In the genomic region with DNA sequence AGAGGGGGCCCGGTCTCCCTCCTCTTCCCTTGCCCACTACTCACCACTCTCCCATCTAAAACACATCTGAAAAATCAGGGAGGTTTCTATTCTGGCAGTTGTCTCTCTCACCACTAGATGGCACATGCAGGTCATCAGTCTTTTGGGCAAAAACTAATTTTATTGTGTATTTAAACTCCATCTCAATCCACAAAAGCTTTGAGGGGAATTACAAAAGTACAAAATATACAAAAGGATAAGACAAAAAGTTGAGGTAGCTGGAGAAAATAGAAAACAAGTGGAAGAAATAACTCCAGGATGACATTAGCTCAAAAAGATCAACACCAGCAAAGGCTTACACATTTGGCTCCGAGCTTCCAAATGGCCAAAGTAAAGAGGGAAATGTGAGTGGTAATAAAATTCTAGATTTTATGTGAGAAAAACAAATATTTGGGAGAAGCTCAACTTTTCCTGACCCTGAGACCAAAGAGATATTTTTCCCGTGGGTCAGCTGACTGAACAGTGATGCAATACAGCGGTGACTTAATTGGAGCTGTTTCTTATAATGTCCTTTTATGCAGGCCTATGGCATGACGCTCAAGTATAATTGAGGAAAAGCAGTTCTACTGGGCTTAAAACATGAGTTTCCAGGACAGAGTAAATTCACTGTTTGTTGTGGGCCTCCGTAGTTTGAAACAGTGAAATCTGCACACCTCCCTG, we compare ENCODE assay signal across 8 cellular contexts.
DNase-seq lines count a peak whose midpoint lies in the region; ATAC-seq and TF ChIP-seq lines count a peak whose summit lies in the region.

No MANE protein-coding gene starts in this region.

- H3K4me1 ChIP-seq in body of pancreas (peaks cover 11% of the 10 kb centered on the region), lung (ENCODE audit: control insufficient read depth in 2 of 2, insufficient read depth in 2 of 2, low read length in 2 of 2) (peaks cover 0 to 4% of the 10 kb centered on the region in 2 donors)

- no peaks in the 10 kb centered on the region for H3K9me3 Mint-ChIP-seq in CD4-positive, alpha-beta T cell

- H3K27ac ChIP-seq in CD4-positive, alpha-beta T cell (ENCODE audit: low read depth, low read length): no peak overlapping the region
- no peak overlapping the region for H3K27ac ChIP-seq in body of pancreas
- no peak overlapping the region for H3K27ac ChIP-seq in lung (ENCODE audit: low read depth in 1 of 2, low read length in 1 of 2)

- WGBS in body of pancreas, 2 donors: 59 to 62% methylated on average over 6 of the region's 6 CpGs
- 74 to 76% methylated on average over 6 of the region's 6 CpGs for WGBS in lung, 2 donors

- POLR2A ChIA-PET in CD4-positive, alpha-beta T cell (lab: Charles Lee): no interaction called here

- H3K4me3 Mint-ChIP-seq in CD4-positive, alpha-beta T cell: peak overlapping the region; percentile 13

- peaks cover 5% of the 10 kb centered on the region for H3K27me3 Mint-ChIP-seq in CD4-positive, alpha-beta T cell

- H3K36me3 ChIP-seq in H7 (replicated peaks; ENCODE audit: control insufficient read depth, insufficient read depth, low read length) (no peaks in the 10 kb centered on the region), body of pancreas (replicated peaks in 1 of 2; ENCODE audit: insufficient read depth in 1 of 2, low read depth in 2 of 2) (no peaks in the 10 kb centered on the region), lung (ENCODE audit: control insufficient read depth in 2 of 2, insufficient read depth in 2 of 2, low read length in 2 of 2) (no peaks in the 10 kb centered on the region)

- no peak for ATAC-seq in CD4-positive, alpha-beta T cell (ENCODE audit: poor library complexity)
- ATAC-seq in body of pancreas: no peak
- ATAC-seq in lung (ENCODE audit: insufficient read depth, low FRiP score): no peak
- ATAC-seq in GM21528 (IDR thresholded peaks at IDR 0.05; ENCODE audit: low FRiP score, unreplicated experiment): no peak
- no peak for ATAC-seq in GM19467 (IDR thresholded peaks at IDR 0.05; ENCODE audit: unreplicated experiment)
- ATAC-seq in HG03139 (IDR thresholded peaks at IDR 0.05; ENCODE audit: unreplicated experiment): no peak

- no peak for TF ChIP-seq POLR2A in body of pancreas (IDR thresholded peaks at IDR 0.05)

- peak; percentile 94 for TF ChIP-seq CTCF in CD4-positive, alpha-beta T cell (IDR thresholded peaks at IDR 0.05)
- TF ChIP-seq CTCF in body of pancreas (IDR thresholded peaks at IDR 0.05) (peak; percentile 27 to 75 (median 65)), lung (IDR thresholded peaks at IDR 0.05; ENCODE audit: control extremely low read depth, extremely low read depth) (peak; percentile 19)

- CTCF ChIA-PET in CD4-positive, alpha-beta T cell (lab: Charles Lee): interaction anchor here (0.7 kb wide), 1 partner anchor 83 kb away, joined by 3 read pairs; no protein-coding TSS in a partner anchor

- peak overlapping the region; percentile 2 for H3K27ac Mint-ChIP-seq in CD4-positive, alpha-beta T cell

- H3K27me3 ChIP-seq in CD4-positive, alpha-beta T cell (ENCODE audit: control insufficient read depth, insufficient read depth, low read length): no peaks in the 10 kb centered on the region
- H3K27me3 ChIP-seq in H7 (ENCODE audit: control insufficient read depth, insufficient read depth, low read length) (no peaks in the 10 kb centered on the region), body of pancreas (no peaks in the 10 kb centered on the region), lung (ENCODE audit: control insufficient read depth, insufficient read depth) (no peaks in the 10 kb centered on the region)

- no peak overlapping the region for H3K4me3 ChIP-seq in H7 (ENCODE audit: insufficient read depth, low read depth, low read length)
- H3K4me3 ChIP-seq in body of pancreas: no peak overlapping the region
- H3K4me3 ChIP-seq in lung: no peak overlapping the region

- intact Hi-C loops in CD4-positive, alpha-beta T cell (cut with DNase I, micrococcal nuclease): loop anchor here (10.0 kb wide), 2 partner anchors 563 to 1487 kb away; partner anchors contain the start of genes PLCG1 (in 1 of the 2) and PTPRT (in 1 of the 2)
- intact Hi-C loops in body of pancreas (cut with DNase I): no loop called here

- H3K4me1 Mint-ChIP-seq in CD4-positive, alpha-beta T cell (ENCODE audit: low read depth): peaks cover 18% of the 10 kb centered on the region

- no peak for DNase-seq in CD4-positive, alpha-beta T cell
- DNase-seq in H7 (peak; percentile 65), NCI-H748 (lab: John Stamatoyannopoulos, UW; ENCODE audit: unreplicated experiment) (peak; percentile 78), body of pancreas (peak in 2 of 4 donors; percentile 9 to 30), lung (ENCODE audit: low spot score) (no peak)

- no peaks in the 10 kb centered on the region for H3K9me3 ChIP-seq in CD4-positive, alpha-beta T cell (ENCODE audit: control insufficient read depth, low read length)
- no peaks in the 10 kb centered on the region for H3K9me3 ChIP-seq in body of pancreas
- H3K9me3 ChIP-seq in lung (ENCODE audit: control insufficient read depth in 2 of 2, insufficient read depth in 1 of 2, low read length in 1 of 2): no peaks in the 10 kb centered on the region

- peaks cover 6% of the 10 kb centered on the region for H3K36me3 Mint-ChIP-seq in CD4-positive, alpha-beta T cell (ENCODE audit: low read depth)

Comparison
In these comparisons a context has a peak if more than half of its experiments do, and no peak if none do; other contexts are left out.
1. DNase-seq: peak in H7 (single experiment) and NCI-H748 (single experiment); none in CD4-positive, alpha-beta T cell (0 of 10) and lung (single experiment).
2. CTCF ChIP-seq: peak in every context shown above with its lines; median percentile 94 in CD4-positive, alpha-beta T cell; 65 in body of pancreas; 19 in lung.